1 cellular context compared by ENCODE assay signal in the genomic region with DNA sequence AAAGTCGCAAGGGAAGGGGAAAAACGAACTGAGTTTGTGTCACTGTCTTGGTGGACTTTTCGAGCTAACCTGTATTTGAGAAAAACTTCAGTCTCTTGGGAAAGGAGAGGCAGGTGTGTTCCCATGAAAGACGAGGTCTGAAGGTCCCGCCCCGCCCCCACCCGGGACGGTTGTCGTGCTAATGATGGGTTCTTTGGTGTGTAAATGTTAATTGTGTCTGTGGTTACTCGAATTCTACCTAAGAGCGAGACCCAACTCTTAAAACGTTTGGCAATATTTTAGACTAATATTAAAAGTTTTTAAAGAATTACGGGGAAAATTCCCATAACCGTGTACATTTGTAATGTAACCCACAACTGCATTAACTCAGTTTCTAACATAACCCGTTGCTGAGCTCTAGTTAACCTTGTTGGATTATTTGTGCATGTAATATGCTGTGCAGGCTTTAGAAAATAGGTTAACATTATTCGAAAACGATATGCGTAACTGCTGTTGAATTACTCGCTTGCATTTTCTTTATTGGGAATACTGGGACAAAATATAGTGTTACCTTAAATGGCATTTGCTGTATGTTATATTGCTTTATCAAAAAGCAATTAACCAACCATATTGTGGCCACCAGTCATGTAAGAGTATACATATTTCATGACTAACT.
TF ChIP-seq lines count a peak whose summit lies in the region.

No MANE protein-coding gene starts in this region.

TF ChIP-seq in IMR-90, 13 proteins besides CTCF, POLR2A, EP300 and RAD21 (continued from another document):
- TF ChIP-seq, protein P1, sequence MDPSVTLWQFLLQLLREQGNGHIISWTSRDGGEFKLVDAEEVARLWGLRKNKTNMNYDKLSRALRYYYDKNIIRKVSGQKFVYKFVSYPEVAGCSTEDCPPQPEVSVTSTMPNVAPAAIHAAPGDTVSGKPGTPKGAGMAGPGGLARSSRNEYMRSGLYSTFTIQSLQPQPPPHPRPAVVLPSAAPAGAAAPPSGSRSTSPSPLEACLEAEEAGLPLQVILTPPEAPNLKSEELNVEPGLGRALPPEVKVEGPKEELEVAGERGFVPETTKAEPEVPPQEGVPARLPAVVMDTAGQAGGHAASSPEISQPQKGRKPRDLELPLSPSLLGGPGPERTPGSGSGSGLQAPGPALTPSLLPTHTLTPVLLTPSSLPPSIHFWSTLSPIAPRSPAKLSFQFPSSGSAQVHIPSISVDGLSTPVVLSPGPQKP (IDR thresholded peaks at IDR 0.05; ENCODE audit: borderline replicate concordance, low read depth, low read length): no peak
- no peak for TF ChIP-seq MAFK (IDR thresholded peaks at IDR 0.05; ENCODE audit: low read depth, low read length)
- TF ChIP-seq, protein P2, sequence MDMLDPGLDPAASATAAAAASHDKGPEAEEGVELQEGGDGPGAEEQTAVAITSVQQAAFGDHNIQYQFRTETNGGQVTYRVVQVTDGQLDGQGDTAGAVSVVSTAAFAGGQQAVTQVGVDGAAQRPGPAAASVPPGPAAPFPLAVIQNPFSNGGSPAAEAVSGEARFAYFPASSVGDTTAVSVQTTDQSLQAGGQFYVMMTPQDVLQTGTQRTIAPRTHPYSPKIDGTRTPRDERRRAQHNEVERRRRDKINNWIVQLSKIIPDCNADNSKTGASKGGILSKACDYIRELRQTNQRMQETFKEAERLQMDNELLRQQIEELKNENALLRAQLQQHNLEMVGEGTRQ (IDR thresholded peaks at IDR 0.05; ENCODE audit: low read depth, low read length): no peak
- TF ChIP-seq FOS (IDR thresholded peaks at IDR 0.05; ENCODE audit: low read depth, low read length): no peak
- no peak for TF ChIP-seq BHLHE40 (IDR thresholded peaks at IDR 0.05; ENCODE audit: low read depth, low read length)
- TF ChIP-seq SMC3 (IDR thresholded peaks at IDR 0.05; ENCODE audit: low read depth, low read length): no peak
- TF ChIP-seq RFX5 (IDR thresholded peaks at IDR 0.05; ENCODE audit: low read depth, low read length): no peak
TF ChIP-seq in IMR-90: peak in this region for 0.
